ENCODE assay signal across 24 cellular contexts in the genomic region with DNA sequence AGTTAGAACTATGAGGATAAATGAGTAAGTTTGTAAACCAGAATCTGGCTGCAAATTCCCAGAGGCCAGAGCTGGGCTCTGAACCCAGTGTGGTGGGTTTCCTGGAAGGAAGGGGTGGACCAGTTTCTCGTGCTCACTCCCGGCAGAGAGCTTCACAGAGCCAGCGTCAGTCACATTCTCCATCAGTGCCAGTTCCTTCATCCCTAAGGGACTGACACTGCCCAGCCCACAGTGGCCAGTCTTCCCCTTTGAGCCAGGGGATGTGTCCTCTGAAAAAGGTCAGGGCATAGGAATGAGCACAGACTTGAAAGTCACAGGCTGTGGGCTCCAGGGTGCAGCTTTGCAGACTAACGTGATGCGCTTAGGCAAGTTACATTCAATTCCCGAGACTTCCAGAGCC.
DNase-seq lines count a peak whose midpoint lies in the region; ATAC-seq, FAIRE-seq and TF ChIP-seq lines count a peak whose summit lies in the region.
"Had no signal": no experiment of that assay in that cellular context is flagged by ENCODE, and none has a peak within 500 bp of the region (broad histone marks: within the 10 kb centered on the region; RNA-seq: fewer than 3 reads in every experiment).

No MANE protein-coding gene starts in this region.

- TF ChIP-seq POLR2A in IMR-90 (IDR thresholded peaks at IDR 0.05; ENCODE audit: low read depth, low read length) = no peak

- H3K18ac ChIP-seq in IMR-90 (ENCODE audit: low read depth, low read length) = no peak overlapping the region

- H3K9ac ChIP-seq in IMR-90 (ENCODE audit: low read depth, low read length) (peak overlapping the region; percentile 33; the same call in 1 of the 2 replicates), astrocyte (ENCODE audit: low read length) (no peak overlapping the region), mucosa of rectum (ENCODE audit: low read depth in 1 of 2, low read length in 2 of 2) (no peak overlapping the region), colonic mucosa (ENCODE audit: low read depth in 2 of 2, low read length in 2 of 2) (no peak overlapping the region)

- no peak for FAIRE-seq in astrocyte (lab: Jason Lieb, UNC)

- peak overlapping the region; percentile 16 to 36; a peak in 1 of 4 replicates for H4K8ac ChIP-seq in IMR-90 (ENCODE audit: low read depth in 2 of 2, low read length in 2 of 2)

- H3K27ac ChIP-seq in IMR-90 (ENCODE audit: insufficient read depth, low read length) = peak overlapping the region; percentile 13; the same call in 1 of the 2 replicates
- H3K27ac ChIP-seq in astrocyte (ENCODE audit: low read depth, low read length) = no peak overlapping the region
- peak overlapping the region; percentile 21 to 43 for H3K27ac ChIP-seq in mucosa of rectum (ENCODE audit: low read depth in 2 of 2, low read length in 2 of 2)
- H3K27ac ChIP-seq in thymus (ENCODE audit: low read depth) = peak overlapping the region; percentile 31
- no peak overlapping the region for H3K27ac ChIP-seq in colonic mucosa
- H3K27ac ChIP-seq: C4-2B, SK-N-MC had no signal

- peaks cover 20% of the 10 kb centered on the region for H3K4me1 ChIP-seq in IMR-90 (ENCODE audit: control insufficient read depth, insufficient read depth, low read length)
- H3K4me1 ChIP-seq in astrocyte (ENCODE audit: insufficient read depth, low read length) = peaks cover 19% of the 10 kb centered on the region
- peaks cover 0 to 2% of the 10 kb centered on the region in 2 donors for H3K4me1 ChIP-seq in mucosa of rectum (ENCODE audit: control insufficient read depth in 2 of 2, insufficient read depth in 2 of 2, low read length in 2 of 2)
- H3K4me1 ChIP-seq in thymus (ENCODE audit: control insufficient read depth, insufficient read depth, low read length) = no peaks in the 10 kb centered on the region
- no peaks in the 10 kb centered on the region for H3K4me1 ChIP-seq in colonic mucosa

- peak overlapping the region; percentile 49 for H3K14ac ChIP-seq in IMR-90 (replicated peaks; ENCODE audit: low read depth, low read length)

- H3K27me3 Mint-ChIP-seq in astrocyte (ENCODE audit: low read depth, unreplicated experiment) (no peaks in the 10 kb centered on the region), immature natural killer cell (ENCODE audit: low read depth in 3 of 3) (no peaks in the 10 kb centered on the region)

- H2AFZ ChIP-seq in IMR-90 (replicated peaks; ENCODE audit: low read length, poor library complexity) (peak overlapping the region; percentile 44), astrocyte (ENCODE audit: low read depth, low read length) (no peak overlapping the region)

- H3K9me3 ChIP-seq in IMR-90 (ENCODE audit: control insufficient read depth, insufficient read depth, low read length) = no peaks in the 10 kb centered on the region
- H3K9me3 ChIP-seq in astrocyte (ENCODE audit: insufficient read depth, low read depth, low read length) = no peaks in the 10 kb centered on the region
- H3K9me3 ChIP-seq in mucosa of rectum (ENCODE audit: control insufficient read depth in 2 of 2, low read length in 2 of 2) = no peaks in the 10 kb centered on the region
- no peaks in the 10 kb centered on the region for H3K9me3 ChIP-seq in thymus (ENCODE audit: control insufficient read depth)
- no peaks in the 10 kb centered on the region for H3K9me3 ChIP-seq in colonic mucosa
- H3K9me3 ChIP-seq: left lung had no signal

- peak overlapping the region; percentile 65 for H2BK120ac ChIP-seq in IMR-90 (ENCODE audit: low read depth, low read length)

- dilution Hi-C loops in IMR-90 (cut with HindIII; ENCODE audit: low sequenced_read_pairs, unreplicated experiment) = no loop called here

- peak overlapping the region; percentile 20 for H2BK5ac ChIP-seq in IMR-90 (ENCODE audit: low read depth, low read length, poor library complexity, severe bottlenecking)

- no peak for ATAC-seq in IMR-90 (ENCODE audit: low read depth)
- ATAC-seq in HG03039 (IDR thresholded peaks at IDR 0.05; ENCODE audit: unreplicated experiment) = no peak
- ATAC-seq: WTC11 had no signal

- H3K36me3 Mint-ChIP-seq in astrocyte (ENCODE audit: low read depth, unreplicated experiment) (peaks cover under 1% of the 10 kb centered on the region), immature natural killer cell (no peaks in the 10 kb centered on the region)
- H3K36me3 Mint-ChIP-seq: activated naive CD4-positive, alpha-beta T cell treated with anti-CD3 and anti-CD28 coated beads, Interleukin-2, amount 50 U/mL, for 24 hours; WTC11 had no signal

- H3K79me2 ChIP-seq in astrocyte (ENCODE audit: insufficient read depth, low read length) = no peaks in the 10 kb centered on the region

- no TSS peak for BruUV-seq in IMR-90 (replicated peaks; lab: Mats Ljungman, UMichigan)

- H4K5ac ChIP-seq in IMR-90 (ENCODE audit: low read depth, low read length) = peak overlapping the region; percentile 22; the same call in 1 of the 2 replicates

- no CpG with 5 or more reads among the region's 6 CpGs for WGBS in IMR-90 (ENCODE audit: extremely low coverage in 2 of 2, insufficient read length in 1 of 2), 2 experiments
- WGBS in thymus = 94% methylated on average over 6 of the region's 6 CpGs

- H3K4me2 ChIP-seq in IMR-90 (ENCODE audit: low read depth, low read length) = no peak overlapping the region
- no peak overlapping the region for H3K4me2 ChIP-seq in astrocyte (ENCODE audit: low read length)

- no peak for TF ChIP-seq CTCF in IMR-90 (conservative IDR thresholded peaks at IDR 0.05; ENCODE audit: low read depth, low read length)
- no peak for TF ChIP-seq CTCF in astrocyte (IDR thresholded peaks at IDR 0.05; ENCODE audit: insufficient read depth, low read depth, low read length)
- TF ChIP-seq CTCF in colonic mucosa (IDR thresholded peaks at IDR 0.05) = no peak

- POLR2A ChIA-PET in IMR-90 (lab: Charles Lee; ENCODE audit: unreplicated experiment) = no interaction called here

- peaks cover 16% of the 10 kb centered on the region for H3K9me1 ChIP-seq in IMR-90 (ENCODE audit: insufficient read depth, low read length)

- H3K4me3 Mint-ChIP-seq in astrocyte (ENCODE audit: unreplicated experiment) (no peak overlapping the region), immature natural killer cell (no peak overlapping the region)
- H3K4me3 Mint-ChIP-seq: activated naive CD4-positive, alpha-beta T cell treated with anti-CD3 and anti-CD28 coated beads, Interleukin-2, amount 50 U/mL, for 24 hours; activated T-helper 1 cell treated with anti-CD3 and anti-CD28 coated beads, Interleukin-12 subunit alpha, Interleukin-12 subunit beta, Interleukin-2, Interleukin-4 antibody, amounts not matched to agents 30 ng/mL and 10 ng/mL and 1 ng/mL, durations not matched to agents 14 hours and 24 hours and 36 hours; central memory CD8-positive, alpha-beta T cell; H9; WTC11 had no signal

- H3K27me3 ChIP-seq in IMR-90 (ENCODE audit: control insufficient read depth, insufficient read depth, low read length) (no peaks in the 10 kb centered on the region), astrocyte (ENCODE audit: insufficient read depth, low read length) (no peaks in the 10 kb centered on the region), mucosa of rectum (ENCODE audit: control insufficient read depth in 2 of 2, insufficient read depth in 2 of 2, low read length in 2 of 2) (no peaks in the 10 kb centered on the region), thymus (ENCODE audit: control insufficient read depth, insufficient read depth) (no peaks in the 10 kb centered on the region), colonic mucosa (no peaks in the 10 kb centered on the region)
- H3K27me3 ChIP-seq: left lung had no signal

- TF ChIP-seq RAD21 in IMR-90 (IDR thresholded peaks at IDR 0.05; ENCODE audit: low read length) = no peak

- intact Hi-C loops in IMR-90 (cut with micrococcal nuclease) (no loop called here), colonic mucosa (cut with DNase I) (loop anchor here (5.0 to 10.0 kb wide), 2 partner anchors 68 to 264 kb away; no protein-coding TSS in a partner anchor)

- peak overlapping the region; percentile 20; the same call in 1 of the 2 replicates for H2AK5ac ChIP-seq in IMR-90 (ENCODE audit: low read depth, low read length)

- CTCF ChIA-PET in IMR-90 (lab: Yijun Ruan, JAX) = no interaction called here

- peak overlapping the region; percentile 66 for H3K27ac Mint-ChIP-seq in astrocyte (ENCODE audit: unreplicated experiment)
- no peak overlapping the region for H3K27ac Mint-ChIP-seq in immature natural killer cell
- H3K27ac Mint-ChIP-seq: activated naive CD4-positive, alpha-beta T cell treated with anti-CD3 and anti-CD28 coated beads, Interleukin-2, amount 50 U/mL, for 24 hours; activated T-helper 1 cell treated with anti-CD3 and anti-CD28 coated beads, Interleukin-12 subunit alpha, Interleukin-12 subunit beta, Interleukin-2, Interleukin-4 antibody, amounts not matched to agents 30 ng/mL and 10 ng/mL and 1 ng/mL, durations not matched to agents 14 hours and 24 hours and 36 hours; WTC11 had no signal

- peak overlapping the region; percentile 62; the same call in 1 of the 2 replicates for H2BK20ac ChIP-seq in IMR-90 (ENCODE audit: low read depth, low read length)

- no peaks in the 10 kb centered on the region for H4K20me1 ChIP-seq in IMR-90 (ENCODE audit: insufficient read depth, low read length)
- no peaks in the 10 kb centered on the region for H4K20me1 ChIP-seq in astrocyte (ENCODE audit: insufficient read depth, low read length)

- no peak overlapping the region for H3K56ac ChIP-seq in IMR-90 (ENCODE audit: extremely low read depth, insufficient read depth, low read length)

- H3K23ac ChIP-seq in IMR-90 (ENCODE audit: low read depth, low read length) = peak overlapping the region; percentile 45; the same call in 1 of the 2 replicates

- H2AK9ac ChIP-seq in IMR-90 (replicated peaks; ENCODE audit: low read depth, low read length, poor library complexity) = no peak overlapping the region

- H3K9me3 Mint-ChIP-seq in astrocyte (ENCODE audit: unreplicated experiment) = no peaks in the 10 kb centered on the region
- H3K9me3 Mint-ChIP-seq in immature natural killer cell = no peaks in the 10 kb centered on the region
- H3K9me3 Mint-ChIP-seq: activated naive CD4-positive, alpha-beta T cell treated with anti-CD3 and anti-CD28 coated beads, Interleukin-2, amount 50 U/mL, for 24 hours; activated T-helper 1 cell treated with anti-CD3 and anti-CD28 coated beads, Interleukin-12 subunit alpha, Interleukin-12 subunit beta, Interleukin-2, Interleukin-4 antibody, amounts not matched to agents 30 ng/mL and 10 ng/mL and 1 ng/mL, durations not matched to agents 14 hours and 24 hours and 36 hours; central memory CD8-positive, alpha-beta T cell; H9; WTC11 had no signal

- peak overlapping the region; percentile 64 for H4K91ac ChIP-seq in IMR-90 (ENCODE audit: insufficient read depth, low read depth, low read length)

- H2BK15ac ChIP-seq in IMR-90 (ENCODE audit: low read depth, low read length) = 0 out of 3 replicates have a peak overlapping the region, but pooled peaks have one; percentile 33

- H3K4me3 ChIP-seq in IMR-90 (ENCODE audit: insufficient read depth, low read depth, low read length) (no peak overlapping the region), astrocyte (ENCODE audit: insufficient read depth, low read depth, low read length) (no peak overlapping the region), mucosa of rectum (ENCODE audit: low read length in 2 of 2) (no peak overlapping the region), thymus (ENCODE audit: low read length) (no peak overlapping the region), colonic mucosa (no peak overlapping the region)
- H3K4me3 ChIP-seq: left lung, SK-N-MC had no signal

- H3K4me1 Mint-ChIP-seq in astrocyte (ENCODE audit: low read depth, unreplicated experiment) = peaks cover 33% of the 10 kb centered on the region
- no peaks in the 10 kb centered on the region for H3K4me1 Mint-ChIP-seq in immature natural killer cell
- H3K4me1 Mint-ChIP-seq: activated naive CD4-positive, alpha-beta T cell treated with anti-CD3 and anti-CD28 coated beads, Interleukin-2, amount 50 U/mL, for 24 hours had no signal

- in situ Hi-C loops in IMR-90 (cut with MboI; ENCODE audit: low sequenced_read_pairs) = no loop called here

- peak overlapping the region; percentile 65 for H3K4ac ChIP-seq in IMR-90 (ENCODE audit: low read depth, low read length)

- peaks cover 10 to 42% of the 10 kb centered on the region in 2 experiments; a peak in 3 of 4 replicates for H3K79me1 ChIP-seq in IMR-90 (ENCODE audit: low read depth in 1 of 2, low read length in 2 of 2)

- H3K36me3 ChIP-seq in IMR-90 (ENCODE audit: control insufficient read depth, insufficient read depth, low read length) (peaks cover 44% of the 10 kb centered on the region), astrocyte (ENCODE audit: insufficient read depth, low read length) (peaks cover 4% of the 10 kb centered on the region), mucosa of rectum (ENCODE audit: control insufficient read depth in 2 of 2, insufficient read depth in 2 of 2, low read length in 2 of 2) (peaks cover 0 to 4% of the 10 kb centered on the region in 2 donors), thymus (ENCODE audit: control insufficient read depth, insufficient read depth) (no peaks in the 10 kb centered on the region), colonic mucosa (no peaks in the 10 kb centered on the region)
- H3K36me3 ChIP-seq: left lung had no signal

- DNase-seq in IMR-90 (no peak), astrocyte (ENCODE audit: low read depth) (no peak), immature natural killer cell (no peak), colonic mucosa (no peak)
- DNase-seq in activated naive CD4-positive, alpha-beta T cell treated with anti-CD3 and anti-CD28 coated beads, Interleukin-2, amount 50 U/mL, for 16 hours = no peak
- DNase-seq: activated CD4-positive, alpha-beta T cell treated with anti-CD3 and anti-CD28 coated beads, Interleukin-2, amount 50 U/mL, for 1 hour; Calu3; foreskin melanocyte; H9; NCI-H1092; NCI-H2081; NCI-H226; posterior cingulate gyrus; stimulated activated CD8-positive, alpha-beta memory T cell treated with anti-CD3 and anti-CD28 coated beads, Interleukin-4, amount 100 ng/mL, for 48 hours had no signal

Comparison
In these comparisons a context has a peak if more than half of its experiments do, and no peak if none do; other contexts are left out.
1. H3K27ac ChIP-seq: peak in IMR-90 (single experiment), mucosa of rectum (2 of 2) and thymus (single experiment); none in astrocyte (single experiment) and colonic mucosa (single experiment).